ENCODE assay signal across 22 cellular contexts in genomic region chr16:85828166-85828565, GRCh38. TPM values are rescaled to one million over a fixed set of nuclear protein-coding genes. Genes with fewer than 3 reads are reported as not detected.
DNase-seq lines count a peak whose midpoint lies in the region; TF ChIP-seq lines count a peak whose summit lies in the region.
"Had no signal": no experiment of that assay in that cellular context is flagged by ENCODE, and none has a peak within 500 bp of the region (broad histone marks: within the 10 kb centered on the region; RNA-seq: fewer than 3 reads in every experiment).

No MANE protein-coding gene starts in this region.

- peaks cover 0 to 12% (median 0%) of the 10 kb centered on the region in 11 experiments; a peak in 5 of 22 replicates for H3K9me3 ChIP-seq in BLaER1 treated with 17β-estradiol and CSF1 and Interleukin-3, amounts not matched to agents 10 nM and 100 nM (replicated peaks in 1 of 11)
- H3K9me3 ChIP-seq: BE2C, HAP-1 had no signal

- 0 out of 22 replicates have a peak, but pooled peaks cover 0 to 11% (median 0%) of the 10 kb centered on the region in 11 experiments for H3K36me3 ChIP-seq in BLaER1 treated with 17β-estradiol and CSF1 and Interleukin-3, amounts not matched to agents 10 nM and 100 nM
- H3K36me3 ChIP-seq: BE2C, HAP-1 had no signal

- peaks cover 39% of the 10 kb centered on the region for H3K27me3 Mint-ChIP-seq in chondrocyte (ENCODE audit: low read depth)

- intact Hi-C loops in posterior vena cava (cut with DNase I), result loop anchor here in 1 of 2 donors (10.0 kb wide), 1 partner anchor 157 kb away; no protein-coding TSS in a partner anchor

- peaks cover 74 to 97% (median 92%) of the 10 kb centered on the region in 10 experiments for H3K4me1 ChIP-seq in BLaER1 treated with 17β-estradiol and CSF1 and Interleukin-3, amounts not matched to agents 10 nM and 100 nM
- H3K4me1 ChIP-seq: A549, BE2C, HAP-1 had no signal

- H3K9me3 Mint-ChIP-seq in chondrocyte (ENCODE audit: low read depth), result no peaks in the 10 kb centered on the region
- H3K9me3 Mint-ChIP-seq: CD4-positive, alpha-beta T cell had no signal

- peak overlapping the region in 5 of 10 experiments; percentile 39 to 63 (median 55); a peak in 8 of 20 replicates for H3K4me3 ChIP-seq in BLaER1 treated with 17β-estradiol and CSF1 and Interleukin-3, amounts not matched to agents 10 nM and 100 nM
- H3K4me3 ChIP-seq: A549, GM12878, GM23338, HAP-1 had no signal

- H3K4me3 Mint-ChIP-seq in chondrocyte (ENCODE audit: unreplicated experiment), result no peak overlapping the region
- H3K4me3 Mint-ChIP-seq: CD4-positive, alpha-beta T cell; GM23338; HFFc6 had no signal

- peaks cover 4% of the 10 kb centered on the region for H3K36me3 Mint-ChIP-seq in chondrocyte (ENCODE audit: low read depth)

- no peaks in the 10 kb centered on the region for H3K27me3 ChIP-seq in BLaER1 treated with 17β-estradiol and CSF1 and Interleukin-3, amounts not matched to agents 10 nM and 100 nM

- H3K27ac Mint-ChIP-seq in chondrocyte (ENCODE audit: unreplicated experiment), result no peak overlapping the region
- H3K27ac Mint-ChIP-seq: CD4-positive, alpha-beta T cell; GM23338; HFFc6 had no signal

- no peaks in the 10 kb centered on the region for H4K20me1 ChIP-seq in BLaER1 treated with 17β-estradiol and CSF1 and Interleukin-3, amounts not matched to agents 10 nM and 100 nM

- no peaks in the 10 kb centered on the region for H3K4me1 Mint-ChIP-seq in chondrocyte (ENCODE audit: low read depth)
- H3K4me1 Mint-ChIP-seq: GM23338 had no signal

- TF ChIP-seq CTCF in chondrocyte (IDR thresholded peaks at IDR 0.05), result no peak

- peak overlapping the region; percentile 87 to 98 (median 93) for H3K4me2 ChIP-seq in BLaER1 treated with 17β-estradiol and CSF1 and Interleukin-3, amounts not matched to agents 10 nM and 100 nM
- H3K4me2 ChIP-seq: A549, GM23338 had no signal

- H3K9ac ChIP-seq in BLaER1 treated with 17β-estradiol and CSF1 and Interleukin-3, amounts not matched to agents 10 nM and 100 nM, result peak overlapping the region in 10 of 11 experiments; percentile 2 to 91 (median 84); a peak in 16 of 22 replicates

- peak overlapping the region; percentile 39 to 100 (median 97); a peak in 21 of 22 replicates for H3K27ac ChIP-seq in BLaER1 treated with 17β-estradiol and CSF1 and Interleukin-3, amounts not matched to agents 10 nM and 100 nM
- H3K27ac ChIP-seq: A549, C4-2B had no signal

- DNase-seq in chondrocyte (ENCODE audit: low spot score), result peak; percentile 69
- DNase-seq in posterior vena cava (ENCODE audit: low spot score), result peak; percentile 69
- DNase-seq in activated effector memory CD4-positive, alpha-beta T cell treated with Interleukin-2 at 50 U/mL for 16 hours, result no peak
- DNase-seq in islet precursor cell, result no peak
- DNase-seq in CD1c-positive myeloid dendritic cell (ENCODE audit: extremely low spot score), result no peak
- DNase-seq: 8988T; ACHN; AML-193; BE2C; CD4-positive, alpha-beta T cell; CD8-positive, alpha-beta memory T cell; DMS 273 treated with DMSO at 0.1 percent for 48 hours; DMS79; EL; GDM1; HFFc6 had no signal

RNA-seq across cellular contexts. Expression of gene COX4I1, which starts 28.7 kb away (rescaled TPM):
- 341 to 345 TPM (median 344 TPM) in 3 replicates for total RNA-seq in chondrocyte
- total RNA-seq in posterior vena cava, result 100 to 1,000 TPM; 273 to 322 TPM

RNA-seq across cellular contexts. Expression of gene EMC8, which starts 28.8 kb away (rescaled TPM):
- total RNA-seq in chondrocyte, result 26.3 to 30.1 TPM (median 27.4 TPM) in 3 replicates
- 10 to 100 TPM; 17.4 to 19.4 TPM for total RNA-seq in posterior vena cava

Comparison
In these comparisons a context has a peak if more than half of its experiments do, and no peak if none do; other contexts are left out.
1. DNase-seq: peak in chondrocyte (single experiment) and posterior vena cava (single experiment); none in activated effector memory CD4-positive, alpha-beta T cell treated with Interleukin-2 at 50 U/mL for 16 hours (single experiment), islet precursor cell (single experiment) and CD1c-positive myeloid dendritic cell (single experiment).